In genomic region chr3:164479406-164479805, GRCh38 we compare ENCODE assay signal across 18 cellular contexts.
"Had no signal": no experiment of that assay in that cellular context is flagged by ENCODE, and none has a peak within 500 bp of the region (broad histone marks: within the 10 kb centered on the region; RNA-seq: fewer than 3 reads in every experiment).

No MANE protein-coding gene starts in this region.

- H3K27me3 ChIP-seq: esophagus muscularis mucosa, gastrocnemius medialis, heart right ventricle, neutrophil, testis, tibial nerve had no signal

- DNase-seq: effector memory CD8-positive, alpha-beta T cell; gastrocnemius medialis; heart right ventricle; hypothalamus; mammary epithelial cell; naive thymus-derived CD4-positive, alpha-beta T cell; nephron progenitor cell; posterior cingulate gyrus; stimulated activated CD4-positive, alpha-beta T cell treated with anti-CD3 and anti-CD28 coated beads, Interleukin-2, amount 100 ng/mL, for 24 hours; stimulated activated CD4-positive, alpha-beta T cell treated with anti-CD3 and anti-CD28 coated beads, Interleukin-4, amount 100 ng/mL, for 4 hours; stimulated activated naive B cell treated with anti-CD40 and anti-IgM and Interleukin-4, amounts not matched to agents 10 μg/mL and 1 μg/mL and 100 μg/mL, for 72 hours; stimulated activated naive CD8-positive, alpha-beta T cell treated with anti-CD3 and anti-CD28 coated beads, Interleukin-15, amount 100 ng/mL, for 72 hours; testis had no signal

- H3K27ac ChIP-seq: epithelial cell of prostate, esophagus muscularis mucosa, gastrocnemius medialis, heart right ventricle, neutrophil, testis, tibial nerve had no signal

- H3K36me3 ChIP-seq: esophagus muscularis mucosa, gastrocnemius medialis, heart right ventricle, neutrophil, tibial nerve had no signal

- FAIRE-seq: islet of Langerhans had no signal

- H3K4me3 ChIP-seq: esophagus muscularis mucosa, gastrocnemius medialis, heart right ventricle, testis, tibial nerve had no signal

- H3K9me3 ChIP-seq: esophagus muscularis mucosa, gastrocnemius medialis, neutrophil, testis, tibial nerve had no signal
